8 cellular contexts compared by ENCODE assay signal in genomic region chr16:2979669-2980226, GRCh38. TPM values are rescaled to one million over a fixed set of nuclear protein-coding genes. Genes with fewer than 3 reads are reported as not detected.
DNase-seq lines count a peak whose midpoint lies in the region; ATAC-seq, FAIRE-seq and TF ChIP-seq lines count a peak whose summit lies in the region.

No MANE protein-coding gene starts in this region.

- in situ Hi-C loops in IMR-90 (cut with MboI; ENCODE audit: low sequenced_read_pairs) (no loop called here), K562 (cut with MboI) (no loop called here)

- H3K4me2 ChIP-seq in IMR-90 (ENCODE audit: low read depth, low read length) (peak overlapping the region; percentile 85), K562 (ENCODE audit: insufficient read depth, low read length) (peak overlapping the region; percentile 97)

- TF ChIP-seq POLR2A in IMR-90 (IDR thresholded peaks at IDR 0.05; ENCODE audit: low read depth, low read length) (no peak), K562 (conservative IDR thresholded peaks at IDR 0.05) (no peak)

- H3K14ac ChIP-seq in IMR-90 (replicated peaks; ENCODE audit: low read depth, low read length) = no peak overlapping the region; the same call in 1 of the 2 replicates

- TF ChIP-seq EP300 in K562 (IDR thresholded peaks at IDR 0.05; ENCODE audit: low read length) = no peak

- H2BK120ac ChIP-seq in IMR-90 (ENCODE audit: low read depth, low read length) = no peak overlapping the region

- no peak overlapping the region for H2AK9ac ChIP-seq in IMR-90 (replicated peaks; ENCODE audit: low read depth, low read length, poor library complexity)

- H2BK5ac ChIP-seq in IMR-90 (ENCODE audit: low read depth, low read length, poor library complexity, severe bottlenecking) = no peak overlapping the region

- H3K36me3 Mint-ChIP-seq in activated naive CD4-positive, alpha-beta T cell treated with anti-CD3 and anti-CD28 coated beads for 36 hours (ENCODE audit: low read depth) = peaks cover 32% of the 10 kb centered on the region
- no peaks in the 10 kb centered on the region for H3K36me3 Mint-ChIP-seq in mesothelial cell of epicardium

- H2BK20ac ChIP-seq in IMR-90 (ENCODE audit: low read depth, low read length) = no peak overlapping the region

- H3K4me1 Mint-ChIP-seq in activated naive CD4-positive, alpha-beta T cell treated with anti-CD3 and anti-CD28 coated beads for 36 hours (ENCODE audit: low read depth) = peaks cover 14% of the 10 kb centered on the region
- H3K4me1 Mint-ChIP-seq in mesothelial cell of epicardium = peaks cover 20% of the 10 kb centered on the region

- intact Hi-C loops in activated naive CD4-positive, alpha-beta T cell treated with anti-CD3 and anti-CD28 coated beads for 36 hours (cut with micrococcal nuclease) = loop anchor here (1.0 to 2.0 kb wide), 3 partner anchors 9 to 43 kb away; partner anchors contain the start of genes HCFC1R1 and KREMEN2
- intact Hi-C loops in IMR-90 (cut with micrococcal nuclease) = no loop called here
- intact Hi-C loops in K562 (cut with micrococcal nuclease) = loop anchor here (2.0 to 5.0 kb wide), 3 partner anchors 52 to 107 kb away; no protein-coding TSS in a partner anchor

- CTCF ChIA-PET in activated naive CD4-positive, alpha-beta T cell treated with anti-CD3 and anti-CD28 coated beads for 36 hours (lab: Charles Lee) = interaction anchor here (0.6 to 2.1 kb wide), 2 partner anchors 16 to 17 kb away, joined by 3 to 12 read pairs; partner anchors contain the start of gene KREMEN2
- CTCF ChIA-PET in IMR-90 (lab: Yijun Ruan, JAX) (interaction anchor here (0.6 kb wide), 1 partner anchor 566 kb away, joined by 3 read pairs; no protein-coding TSS in a partner anchor), K562 (lab: Yijun Ruan, JAX; ENCODE audit: low intra/inter-chr PET ratio) (interaction anchor here (0.6 kb wide), 1 partner anchor 40 kb away, joined by 6 read pairs; no protein-coding TSS in a partner anchor)

- 0 out of 2 replicates have a peak overlapping the region, but pooled peaks have one; percentile 35 for H3K23ac ChIP-seq in IMR-90 (ENCODE audit: low read depth, low read length)

- H3K4me3 Mint-ChIP-seq in activated naive CD4-positive, alpha-beta T cell treated with anti-CD3 and anti-CD28 coated beads for 36 hours = peak overlapping the region; percentile 81
- H3K4me3 Mint-ChIP-seq in mesothelial cell of epicardium = peak overlapping the region; percentile 74

- no peaks in the 10 kb centered on the region for H3K9me3 Mint-ChIP-seq in activated naive CD4-positive, alpha-beta T cell treated with anti-CD3 and anti-CD28 coated beads for 36 hours
- no peaks in the 10 kb centered on the region for H3K9me3 Mint-ChIP-seq in mesothelial cell of epicardium

- peak overlapping the region; percentile 64 for H3K27ac Mint-ChIP-seq in activated naive CD4-positive, alpha-beta T cell treated with anti-CD3 and anti-CD28 coated beads for 36 hours
- peak overlapping the region; percentile 72 for H3K27ac Mint-ChIP-seq in mesothelial cell of epicardium

- H3K4me1 ChIP-seq in IMR-90 (ENCODE audit: control insufficient read depth, insufficient read depth, low read length) (peaks cover 6% of the 10 kb centered on the region), K562 (replicated peaks in 1 of 2; ENCODE audit: control insufficient read depth in 2 of 2, insufficient read depth in 2 of 2, low read length in 2 of 2) (peaks cover 19 to 83% of the 10 kb centered on the region in 2 experiments)

- TF ChIP-seq CTCF in IMR-90 (conservative IDR thresholded peaks at IDR 0.05; ENCODE audit: low read depth, low read length) (no peak), K562 (IDR thresholded peaks at IDR 0.05 in 2 of 3, conservative IDR thresholded peaks at IDR 0.05 in 1 of 3; ENCODE audit: insufficient read depth in 2 of 3, low read depth in 1 of 3, low read length in 3 of 3) (no peak), mesothelial cell of epicardium (IDR thresholded peaks at IDR 0.05; ENCODE audit: unreplicated experiment) (no peak)

- H3K4me3 ChIP-seq in IMR-90 (ENCODE audit: insufficient read depth, low read depth, low read length) = peak overlapping the region; percentile 94
- peak overlapping the region; percentile 63 for H3K4me3 ChIP-seq in K562

- no peak overlapping the region for H4K91ac ChIP-seq in IMR-90 (ENCODE audit: insufficient read depth, low read depth, low read length)

- no TSS peak for BruUV-seq in IMR-90 (replicated peaks; lab: Mats Ljungman, UMichigan)
- BruUV-seq in K562 (replicated peaks; lab: Mats Ljungman, UMichigan) = TSS peak; percentile 43

- H3K36me3 ChIP-seq in IMR-90 (ENCODE audit: control insufficient read depth, insufficient read depth, low read length) (no peaks in the 10 kb centered on the region), K562 (ENCODE audit: control insufficient read depth, insufficient read depth, low read length) (peaks cover 48% of the 10 kb centered on the region; the same call in 2 of the 3 replicates)

- dilution Hi-C loops in IMR-90 (cut with HindIII; ENCODE audit: low sequenced_read_pairs, unreplicated experiment) = no loop called here

- H3K9me3 ChIP-seq in IMR-90 (ENCODE audit: control insufficient read depth, insufficient read depth, low read length) (no peaks in the 10 kb centered on the region), K562 (replicated peaks; ENCODE audit: control insufficient read depth, insufficient read depth, low read depth, low read length) (no peaks in the 10 kb centered on the region)

- no peak overlapping the region for H2BK15ac ChIP-seq in IMR-90 (ENCODE audit: low read depth, low read length)

- WGBS in IMR-90 (ENCODE audit: extremely low coverage in 2 of 2, insufficient read length in 1 of 2), 2 experiments = 2% methylated on average over 10 of the region's 43 CpGs; no CpG with 5 or more reads in 1 of the 2 experiments
- under 1% methylated on average over 27 of the region's 43 CpGs for WGBS in K562 (ENCODE audit: insufficient coverage, low coverage, missing lambda C conversion rate)

- H3K27me3 ChIP-seq in IMR-90 (ENCODE audit: control insufficient read depth, insufficient read depth, low read length) (no peaks in the 10 kb centered on the region), K562 (ENCODE audit: control insufficient read depth in 2 of 2, insufficient read depth in 2 of 2, low read length in 2 of 2) (no peaks in the 10 kb centered on the region)

- ATAC-seq in IMR-90 (ENCODE audit: low read depth) = no peak
- peak; percentile 39 for ATAC-seq in K562
- ATAC-seq in GM18858 (IDR thresholded peaks at IDR 0.05; ENCODE audit: unreplicated experiment) = no peak

- H4K5ac ChIP-seq in IMR-90 (ENCODE audit: low read depth, low read length) = no peak overlapping the region

- H3K27ac ChIP-seq in IMR-90 (ENCODE audit: insufficient read depth, low read length) (peak overlapping the region; percentile 51; the same call in 1 of the 2 replicates), K562 (ENCODE audit: extremely low read depth, low read depth, low read length) (peak overlapping the region; percentile 99)

- TF ChIP-seq RAD21 in IMR-90 (IDR thresholded peaks at IDR 0.05; ENCODE audit: low read length) (no peak), K562 (CRISPR knock-in tag; conservative IDR thresholded peaks at IDR 0.05 in 1 of 2, IDR thresholded peaks at IDR 0.05 in 1 of 2) (no peak)

- no peak overlapping the region for H3K56ac ChIP-seq in IMR-90 (ENCODE audit: extremely low read depth, insufficient read depth, low read length)

- H3K9ac ChIP-seq in IMR-90 (ENCODE audit: low read depth, low read length) = peak overlapping the region; percentile 57; the same call in 1 of the 2 replicates
- peak overlapping the region; percentile 97 to 100 for H3K9ac ChIP-seq in K562 (ENCODE audit: insufficient read depth in 1 of 2, low read depth in 2 of 2, low read length in 2 of 2)

- H3K79me1 ChIP-seq in IMR-90 (ENCODE audit: low read depth in 1 of 2, low read length in 2 of 2) = peaks cover 14 to 22% of the 10 kb centered on the region in 2 experiments

- H3K4ac ChIP-seq in IMR-90 (ENCODE audit: low read depth, low read length) = peak overlapping the region; percentile 61; the same call in 1 of the 2 replicates

- no peak overlapping the region for H3K18ac ChIP-seq in IMR-90 (ENCODE audit: low read depth, low read length)

- H2AFZ ChIP-seq in IMR-90 (replicated peaks; ENCODE audit: low read length, poor library complexity) (peak overlapping the region; percentile 98), K562 (ENCODE audit: low read depth, low read length) (peak overlapping the region; percentile 12; the same call in 1 of the 2 replicates)

- POLR2A ChIA-PET in IMR-90 (lab: Charles Lee; ENCODE audit: unreplicated experiment) (interaction anchor here (0.7 kb wide), 1 partner anchor 260 kb away, joined by 3 read pairs; the partner anchor contains the start of gene PRSS27), K562 (lab: Yijun Ruan, JAX) (interaction anchor here (0.6 to 3.5 kb wide), 6 partner anchors 7 to 1202 kb away, joined by 3 to 23 read pairs (median 4); partner anchors contain the start of genes KREMEN2 and PAQR4)

- H4K20me1 ChIP-seq in IMR-90 (ENCODE audit: insufficient read depth, low read length) (no peaks in the 10 kb centered on the region), K562 (replicated peaks; ENCODE audit: control insufficient read depth, insufficient read depth, low read length) (no peaks in the 10 kb centered on the region; the same call in 1 of the 2 replicates)

- no peak overlapping the region for H4K8ac ChIP-seq in IMR-90 (ENCODE audit: low read depth in 2 of 2, low read length in 2 of 2)

- H3K9me1 ChIP-seq in IMR-90 (ENCODE audit: insufficient read depth, low read length) (0 out of 2 replicates have a peak, but pooled peaks cover 4% of the 10 kb centered on the region), K562 (ENCODE audit: control insufficient read depth, insufficient read depth, low read length) (no peaks in the 10 kb centered on the region)

- no peak for FAIRE-seq in K562 (lab: Jason Lieb, UNC)

- peak overlapping the region; percentile 65; the same call in 1 of the 2 replicates for H2AK5ac ChIP-seq in IMR-90 (ENCODE audit: low read depth, low read length)

- no peaks in the 10 kb centered on the region for H3K27me3 Mint-ChIP-seq in activated naive CD4-positive, alpha-beta T cell treated with anti-CD3 and anti-CD28 coated beads for 36 hours (ENCODE audit: low read depth)
- H3K27me3 Mint-ChIP-seq in mesothelial cell of epicardium (ENCODE audit: low read depth) = peaks cover 2% of the 10 kb centered on the region

- H3K79me2 ChIP-seq in K562 (ENCODE audit: control insufficient read depth, insufficient read depth, low read length) = peaks cover 47% of the 10 kb centered on the region

- peak; percentile 55 for DNase-seq in activated naive CD4-positive, alpha-beta T cell treated with anti-CD3 and anti-CD28 coated beads for 36 hours
- no peak for DNase-seq in activated naive CD4-positive, alpha-beta T cell treated with anti-CD3 and anti-CD28 coated beads, Interleukin-2, amount 50 U/mL, for 16 hours
- DNase-seq in IMR-90 (peak; percentile 2), K562 (ENCODE audit: extremely low read depth in 1 of 4, low spot score in 3 of 4) (peak; percentile 69 to 82 (median 78)), mesothelial cell of epicardium (ENCODE audit: low spot score in 2 of 2, unreplicated experiment in 2 of 2) (no peak), dedifferentiated amniotic fluid mesenchymal stem cell (ENCODE audit: extremely low spot score) (no peak), T1000 (lab: John Stamatoyannopoulos, UW) (no peak)

RNA-seq across cellular contexts. Expression of gene PKMYT1, which starts 0.5 kb away (rescaled TPM):
- total RNA-seq in activated naive CD4-positive, alpha-beta T cell treated with anti-CD3 and anti-CD28 coated beads for 36 hours = 100 to 1,000 TPM; 128 to 136 TPM
- 1.8 and 2.8 TPM in 2 replicates for total RNA-seq in IMR-90 (2012; rRNA removed)
- polyA plus RNA-seq in IMR-90 (2012; rRNA removed) = 14.9 and 18.7 TPM in 2 replicates
- polyA plus RNA-seq in IMR-90 (2012; cell fraction: cytosol; rRNA removed) = 17.0 and 20.3 TPM in 2 replicates
- 21.6 and 96.5 TPM in 2 replicates for polyA plus RNA-seq in IMR-90 (2012; cell fraction: nucleus; rRNA removed; ENCODE audit: low replicate concordance)
- total RNA-seq in K562 (2011; cell fraction: chromatin; rRNA removed; ENCODE audit: low replicate concordance) = 71.6 and 270 TPM in 2 replicates
- 273 and 293 TPM in 2 replicates for total RNA-seq in K562 (2011; cell fraction: nucleolus; rRNA removed)
- total RNA-seq in K562 (2011; cell fraction: nucleoplasm; rRNA removed) = 141 and 143 TPM in 2 replicates
- 85.5 and 110 TPM in 2 replicates for total RNA-seq in K562 (2014; rRNA removed)
- total RNA-seq in K562 (2014; rRNA removed; fragmentation: Illumina TruSeq; extraction: Trizol) = 19.7 and 21.6 TPM in 2 replicates
- total RNA-seq in K562 (2015; rRNA removed; fragmentation: Illumina TruSeq; extraction: Trizol) = 37.8 and 42.5 TPM in 2 replicates
- 187 and 201 TPM in 2 replicates for total RNA-seq in K562 (2021)
- 18.7 and 48.0 TPM in 2 replicates for polyA plus RNA-seq in K562 (2011; rRNA removed)
- 32.9 and 123 TPM in 2 replicates for polyA plus RNA-seq in K562 (2011; cell fraction: cytosol; rRNA removed)
- polyA plus RNA-seq in K562 (2011; cell fraction: nucleus; rRNA removed) = 203 and 375 TPM in 2 replicates
- polyA plus RNA-seq in K562 (2012) = 106 and 151 TPM in 2 replicates
- polyA plus RNA-seq in K562 (2014; fragmentation: Illumina TruSeq; extraction: Trizol) = 45.6 and 100 TPM in 2 replicates
- 10 to 100 TPM in 1 of 2 experiments, 1 to 10 TPM in 1; 8.7 to 12.8 TPM for polyA plus RNA-seq in K562 (2014; fragmentation: Nextera tagmentation; extraction: Ambion mirVana)
- polyA plus RNA-seq in K562 (2014; rRNA removed) = 84.1 and 112 TPM in 2 replicates
- 6.2 and 8.2 TPM in 2 replicates for polyA minus RNA-seq in K562 (2011; rRNA and poly(A)+ RNA removed)
- polyA minus RNA-seq in K562 (2011; cell fraction: cytosol; rRNA and poly(A)+ RNA removed) = 33.3 and 34.1 TPM in 2 replicates
- 65.0 and 81.9 TPM in 2 replicates for polyA minus RNA-seq in K562 (2011; cell fraction: nucleus; rRNA and poly(A)+ RNA removed)
- 21.1 to 22.0 TPM (median 21.8 TPM) in 3 replicates for total RNA-seq in mesothelial cell of epicardium

RNA-seq across cellular contexts. Expression of gene PAQR4, which starts 10.6 kb away (rescaled TPM):
- 10 to 100 TPM; 25.8 to 28.2 TPM for total RNA-seq in activated naive CD4-positive, alpha-beta T cell treated with anti-CD3 and anti-CD28 coated beads for 36 hours
- 2.2 TPM in 2 replicates for total RNA-seq in IMR-90 (2012; rRNA removed)
- 10.0 and 10.1 TPM in 2 replicates for polyA plus RNA-seq in IMR-90 (2012; rRNA removed)
- polyA plus RNA-seq in IMR-90 (2012; cell fraction: cytosol; rRNA removed) = 8.9 and 10.0 TPM in 2 replicates
- 7.4 and 19.4 TPM in 2 replicates for polyA plus RNA-seq in IMR-90 (2012; cell fraction: nucleus; rRNA removed; ENCODE audit: low replicate concordance)
- 19.5 and 61.4 TPM in 2 replicates for total RNA-seq in K562 (2011; cell fraction: chromatin; rRNA removed; ENCODE audit: low replicate concordance)
- total RNA-seq in K562 (2011; cell fraction: nucleolus; rRNA removed) = 51.0 and 53.6 TPM in 2 replicates
- 31.3 and 34.3 TPM in 2 replicates for total RNA-seq in K562 (2011; cell fraction: nucleoplasm; rRNA removed)
- total RNA-seq in K562 (2014; rRNA removed) = 25.3 and 30.1 TPM in 2 replicates
- total RNA-seq in K562 (2014; rRNA removed; fragmentation: Illumina TruSeq; extraction: Trizol) = 8.2 and 10.7 TPM in 2 replicates
- 19.5 and 22.0 TPM in 2 replicates for total RNA-seq in K562 (2015; rRNA removed; fragmentation: Illumina TruSeq; extraction: Trizol)
- total RNA-seq in K562 (2021) = 40.4 TPM in 2 replicates
- 11.6 and 14.6 TPM in 2 replicates for polyA plus RNA-seq in K562 (2011; rRNA removed)
- polyA plus RNA-seq in K562 (2011; cell fraction: cytosol; rRNA removed) = 16.4 and 41.9 TPM in 2 replicates
- 40.3 and 69.3 TPM in 2 replicates for polyA plus RNA-seq in K562 (2011; cell fraction: nucleus; rRNA removed)
- 21.4 and 26.0 TPM in 2 replicates for polyA plus RNA-seq in K562 (2012)
- 21.1 and 27.8 TPM in 2 replicates for polyA plus RNA-seq in K562 (2014; fragmentation: Illumina TruSeq; extraction: Trizol)
- 1 to 10 TPM in 1 of 2 experiments, under 1 TPM in 1; 0.62 to 1.0 TPM for polyA plus RNA-seq in K562 (2014; fragmentation: Nextera tagmentation; extraction: Ambion mirVana)
- polyA plus RNA-seq in K562 (2014; rRNA removed) = 28.9 and 31.6 TPM in 2 replicates
- polyA minus RNA-seq in K562 (2011; rRNA and poly(A)+ RNA removed) = 4.7 and 8.4 TPM in 2 replicates
- 13.9 and 18.4 TPM in 2 replicates for polyA minus RNA-seq in K562 (2011; cell fraction: cytosol; rRNA and poly(A)+ RNA removed)
- polyA minus RNA-seq in K562 (2011; cell fraction: nucleus; rRNA and poly(A)+ RNA removed) = 10.0 and 12.0 TPM in 2 replicates
- 8.1 to 10.1 TPM (median 8.9 TPM) in 3 replicates for total RNA-seq in mesothelial cell of epicardium

RNA-seq across cellular contexts. Expression of gene KREMEN2, which starts 15.7 kb away (rescaled TPM):
- total RNA-seq in activated naive CD4-positive, alpha-beta T cell treated with anti-CD3 and anti-CD28 coated beads for 36 hours = not detected
- total RNA-seq in IMR-90 (2012; rRNA removed) = not detected in 2 replicates
- polyA plus RNA-seq in IMR-90 (2012; rRNA removed) = 0.03 and 0.11 TPM in 2 replicates
- polyA plus RNA-seq in IMR-90 (2012; cell fraction: cytosol; rRNA removed) = 0.09 and 0.18 TPM in 2 replicates
- polyA plus RNA-seq in IMR-90 (2012; cell fraction: nucleus; rRNA removed; ENCODE audit: low replicate concordance) = 0.03 and 0.30 TPM in 2 replicates
- 1.7 and 9.3 TPM in 2 replicates for total RNA-seq in K562 (2011; cell fraction: chromatin; rRNA removed; ENCODE audit: low replicate concordance)
- 17.9 and 19.0 TPM in 2 replicates for total RNA-seq in K562 (2011; cell fraction: nucleolus; rRNA removed)
- 5.8 and 6.7 TPM in 2 replicates for total RNA-seq in K562 (2011; cell fraction: nucleoplasm; rRNA removed)
- 7.7 and 8.6 TPM in 2 replicates for total RNA-seq in K562 (2014; rRNA removed)
- total RNA-seq in K562 (2014; rRNA removed; fragmentation: Illumina TruSeq; extraction: Trizol) = 0.67 and 0.84 TPM in 2 replicates
- total RNA-seq in K562 (2015; rRNA removed; fragmentation: Illumina TruSeq; extraction: Trizol) = 1.5 and 2.0 TPM in 2 replicates
- 7.6 and 8.2 TPM in 2 replicates for total RNA-seq in K562 (2021)
- polyA plus RNA-seq in K562 (2011; rRNA removed) = 1.4 and 3.1 TPM in 2 replicates
- 3.1 and 10.2 TPM in 2 replicates for polyA plus RNA-seq in K562 (2011; cell fraction: cytosol; rRNA removed)
- polyA plus RNA-seq in K562 (2011; cell fraction: nucleus; rRNA removed) = 14.7 and 20.3 TPM in 2 replicates
- 1.2 and 3.0 TPM in 2 replicates for polyA plus RNA-seq in K562 (2012)
- polyA plus RNA-seq in K562 (2014; fragmentation: Illumina TruSeq; extraction: Trizol) = 0.25 and 1.5 TPM in 2 replicates
- under 1 TPM in 1 of 2 experiments, not detected in 1; 0.04 TPM for polyA plus RNA-seq in K562 (2014; fragmentation: Nextera tagmentation; extraction: Ambion mirVana)
- polyA plus RNA-seq in K562 (2014; rRNA removed) = 7.1 and 7.5 TPM in 2 replicates
- polyA minus RNA-seq in K562 (2011; rRNA and poly(A)+ RNA removed) = 0.21 and 0.30 TPM in 2 replicates
- 2.8 and 2.9 TPM in 2 replicates for polyA minus RNA-seq in K562 (2011; cell fraction: cytosol; rRNA and poly(A)+ RNA removed)
- polyA minus RNA-seq in K562 (2011; cell fraction: nucleus; rRNA and poly(A)+ RNA removed) = 2.4 and 2.9 TPM in 2 replicates
- total RNA-seq in mesothelial cell of epicardium = 27.3 to 30.5 TPM (median 29.1 TPM) in 3 replicates

RNA-seq across cellular contexts. Expression of gene CLDN9, which starts 33.0 kb away (rescaled TPM):
- total RNA-seq in activated naive CD4-positive, alpha-beta T cell treated with anti-CD3 and anti-CD28 coated beads for 36 hours = not detected
- total RNA-seq in IMR-90 (2012; rRNA removed) = not detected in 2 replicates
- polyA plus RNA-seq in IMR-90 (2012; rRNA removed) = 0.05 TPM in 1 of 2 replicates, not detected in the other
- polyA plus RNA-seq in IMR-90 (2012; cell fraction: cytosol; rRNA removed) = 0.03 TPM in 1 of 2 replicates, not detected in the other
- 0.15 and 0.82 TPM in 2 replicates for polyA plus RNA-seq in IMR-90 (2012; cell fraction: nucleus; rRNA removed; ENCODE audit: low replicate concordance)
- total RNA-seq in K562 (2011; cell fraction: chromatin; rRNA removed; ENCODE audit: low replicate concordance) = 0.99 and 3.1 TPM in 2 replicates
- 2.0 and 3.0 TPM in 2 replicates for total RNA-seq in K562 (2011; cell fraction: nucleolus; rRNA removed)
- 1.1 and 1.5 TPM in 2 replicates for total RNA-seq in K562 (2011; cell fraction: nucleoplasm; rRNA removed)
- total RNA-seq in K562 (2014; rRNA removed) = 0.12 TPM in 1 of 2 replicates, not detected in the other
- not detected in 2 replicates for total RNA-seq in K562 (2014; rRNA removed; fragmentation: Illumina TruSeq; extraction: Trizol)
- 0.15 and 0.22 TPM in 2 replicates for total RNA-seq in K562 (2015; rRNA removed; fragmentation: Illumina TruSeq; extraction: Trizol)
- 0.40 and 0.44 TPM in 2 replicates for total RNA-seq in K562 (2021)
- 0.18 and 0.27 TPM in 2 replicates for polyA plus RNA-seq in K562 (2011; rRNA removed)
- polyA plus RNA-seq in K562 (2011; cell fraction: cytosol; rRNA removed) = 0.29 and 0.36 TPM in 2 replicates
- 1.6 and 2.9 TPM in 2 replicates for polyA plus RNA-seq in K562 (2011; cell fraction: nucleus; rRNA removed)
- polyA plus RNA-seq in K562 (2012) = 0.79 and 2.7 TPM in 2 replicates
- polyA plus RNA-seq in K562 (2014; fragmentation: Illumina TruSeq; extraction: Trizol) = 0.10 and 0.12 TPM in 2 replicates
- polyA plus RNA-seq in K562 (2014; fragmentation: Nextera tagmentation; extraction: Ambion mirVana) = not detected
- polyA plus RNA-seq in K562 (2014; rRNA removed) = 0.16 and 0.24 TPM in 2 replicates
- 0.09 and 0.18 TPM in 2 replicates for polyA minus RNA-seq in K562 (2011; rRNA and poly(A)+ RNA removed)
- 1.1 TPM in 1 of 2 replicates, not detected in the other for polyA minus RNA-seq in K562 (2011; cell fraction: cytosol; rRNA and poly(A)+ RNA removed)
- polyA minus RNA-seq in K562 (2011; cell fraction: nucleus; rRNA and poly(A)+ RNA removed) = 0.54 and 1.00 TPM in 2 replicates
- 5.4 to 5.7 TPM (median 5.4 TPM) in 3 replicates for total RNA-seq in mesothelial cell of epicardium

RNA-seq across cellular contexts. Expression of gene CLDN6, which starts 38.2 kb away (rescaled TPM):
- not detected for total RNA-seq in activated naive CD4-positive, alpha-beta T cell treated with anti-CD3 and anti-CD28 coated beads for 36 hours
- total RNA-seq in IMR-90 (2012; rRNA removed) (not detected in 2 replicates), K562 (2014; rRNA removed) (0.23 and 0.49 TPM in 2 replicates), K562 (2014; rRNA removed; fragmentation: Illumina TruSeq; extraction: Trizol) (0.22 and 0.38 TPM in 2 replicates), K562 (2015; rRNA removed; fragmentation: Illumina TruSeq; extraction: Trizol) (0.26 TPM in 1 of 2 replicates, not detected in the other), K562 (2021) (0.75 and 1.1 TPM in 2 replicates), mesothelial cell of epicardium (257 to 267 TPM (median 260 TPM) in 3 replicates)
- polyA plus RNA-seq in IMR-90 (2012; rRNA removed) (0.07 and 0.14 TPM in 2 replicates), K562 (2011; rRNA removed) (0.56 and 0.93 TPM in 2 replicates), K562 (2014; fragmentation: Illumina TruSeq; extraction: Trizol) (0.45 and 0.83 TPM in 2 replicates), K562 (2014; fragmentation: Nextera tagmentation; extraction: Ambion mirVana) (not detected), K562 (2014; rRNA removed) (0.20 and 0.32 TPM in 2 replicates)
- polyA plus RNA-seq in IMR-90 (2012; cell fraction: cytosol; rRNA removed) = 0.16 TPM in 2 replicates
- polyA plus RNA-seq in IMR-90 (2012; cell fraction: nucleus; rRNA removed; ENCODE audit: low replicate concordance) = 0.31 and 0.32 TPM in 2 replicates
- 0.53 and 0.65 TPM in 2 replicates for total RNA-seq in K562 (2011; cell fraction: chromatin; rRNA removed; ENCODE audit: low replicate concordance)
- total RNA-seq in K562 (2011; cell fraction: nucleolus; rRNA removed) = 2.2 and 2.5 TPM in 2 replicates
- total RNA-seq in K562 (2011; cell fraction: nucleoplasm; rRNA removed) = 0.73 and 0.76 TPM in 2 replicates
- 0.58 and 1.1 TPM in 2 replicates for polyA plus RNA-seq in K562 (2011; cell fraction: cytosol; rRNA removed)
- polyA plus RNA-seq in K562 (2011; cell fraction: nucleus; rRNA removed) = 0.24 and 0.42 TPM in 2 replicates
- polyA plus RNA-seq in K562 (2012) = 0.49 and 1.1 TPM in 2 replicates
- polyA minus RNA-seq in K562 (2011; rRNA and poly(A)+ RNA removed) = 0.32 and 0.39 TPM in 2 replicates
- 1.0 and 2.1 TPM in 2 replicates for polyA minus RNA-seq in K562 (2011; cell fraction: cytosol; rRNA and poly(A)+ RNA removed)
- not detected in 2 replicates for polyA minus RNA-seq in K562 (2011; cell fraction: nucleus; rRNA and poly(A)+ RNA removed)

Comparison
In these comparisons a context has a peak if more than half of its experiments do, and no peak if none do; other contexts are left out.
1. DNase-seq: peak in activated naive CD4-positive, alpha-beta T cell treated with anti-CD3 and anti-CD28 coated beads for 36 hours (single experiment), IMR-90 (single experiment) and K562 (4 of 4); none in activated naive CD4-positive, alpha-beta T cell treated with anti-CD3 and anti-CD28 coated beads, Interleukin-2, amount 50 U/mL, for 16 hours (single experiment), mesothelial cell of epicardium (0 of 2), dedifferentiated amniotic fluid mesenchymal stem cell (single experiment) and T1000 (single experiment).